Comparison of ENCODE assay signal across 1 cellular context in the genomic region with DNA sequence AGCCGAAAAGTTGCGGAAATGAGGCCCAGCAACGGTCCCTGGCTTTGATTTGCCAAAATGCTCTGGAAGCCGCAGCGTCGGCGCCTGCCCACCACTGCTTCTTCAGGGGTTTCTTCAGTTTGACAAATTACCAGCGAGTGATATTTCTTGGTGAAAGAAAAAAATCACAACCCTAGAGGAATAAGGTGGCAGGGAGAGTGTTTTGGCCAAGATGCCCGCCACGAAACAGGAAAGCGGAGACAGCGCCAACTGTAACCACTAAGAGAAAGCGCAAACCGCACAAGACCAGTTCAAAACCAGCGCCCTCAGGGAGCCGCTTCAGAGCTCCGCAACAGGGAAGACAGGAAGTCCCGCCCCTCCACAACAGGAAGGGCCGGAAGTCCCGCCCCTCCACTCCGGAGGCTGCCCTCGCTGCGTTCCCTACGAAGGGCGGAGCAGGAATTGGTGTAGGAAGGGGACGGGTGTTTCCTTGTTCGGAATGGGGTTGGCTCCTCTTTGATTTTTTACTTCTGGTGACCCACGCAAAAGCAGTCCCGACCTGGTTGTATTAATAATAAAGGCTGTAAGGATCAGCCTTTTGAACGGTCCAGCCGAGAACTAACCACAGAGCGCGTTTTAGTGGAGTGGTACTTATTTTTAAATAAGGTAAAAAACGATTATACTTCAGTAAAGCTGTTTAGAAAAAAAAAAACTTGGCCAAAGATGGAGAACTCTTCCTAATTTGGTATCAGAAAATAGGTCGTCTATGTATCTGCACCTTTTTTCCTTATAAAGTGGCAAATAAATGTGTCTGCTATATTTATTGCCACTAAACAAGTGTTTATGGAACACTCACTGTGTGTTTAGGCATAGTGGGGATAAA.
TF ChIP-seq lines count a peak whose summit lies in the region.

A gene with protein sequence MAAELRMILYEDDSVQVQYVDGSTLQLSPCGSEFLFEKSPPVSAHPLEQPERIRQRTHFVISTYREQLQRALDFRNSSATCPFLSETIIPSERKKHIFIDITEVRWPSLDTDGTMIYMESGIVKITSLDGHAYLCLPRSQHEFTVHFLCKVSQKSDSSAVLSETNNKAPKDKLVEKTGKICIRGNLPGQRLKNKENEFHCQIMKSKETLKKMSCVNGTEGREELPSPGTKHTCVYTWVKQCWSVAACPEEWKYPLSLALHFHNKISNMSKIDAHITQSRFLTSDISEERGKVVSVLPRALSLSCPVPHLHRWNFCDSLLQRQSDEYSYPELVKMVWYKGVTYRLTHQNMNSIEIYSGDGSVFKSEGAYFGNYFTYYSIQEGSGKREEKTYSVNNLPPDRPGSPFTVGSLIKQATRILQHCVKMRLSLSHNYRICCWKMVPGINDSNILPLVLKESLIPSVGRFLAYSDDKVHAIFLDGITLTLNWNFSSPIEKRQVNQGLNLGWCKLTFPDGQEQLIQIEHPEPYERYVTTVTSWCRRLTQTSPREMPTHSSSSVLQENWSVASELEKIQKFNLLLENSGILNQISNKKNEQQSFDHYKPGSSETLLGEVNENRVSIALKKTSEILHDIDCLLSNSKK (minus strand): TSS at position 333 of the 862 bp plus-strand sequence. CDS start 5,809 bp downstream, outside the sequence.

TF ChIP-seq in HepG2, 621 proteins besides CTCF, POLR2A, EP300 and RAD21 (continued from another document and continues in another):
- TF ChIP-seq, protein P1, sequence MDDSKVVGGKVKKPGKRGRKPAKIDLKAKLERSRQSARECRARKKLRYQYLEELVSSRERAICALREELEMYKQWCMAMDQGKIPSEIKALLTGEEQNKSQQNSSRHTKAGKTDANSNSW (CRISPR knock-in tag; IDR thresholded peaks at IDR 0.05; ENCODE audit: borderline replicate concordance) = no peak
- TF ChIP-seq FOXJ3 (CRISPR knock-in tag; IDR thresholded peaks at IDR 0.05; ENCODE audit: borderline replicate concordance) (no peak), HNRNPLL (IDR thresholded peaks at IDR 0.05; ENCODE audit: low read depth, low read length, poor library complexity, severe bottlenecking) (peak; percentile 94), ZNF83 (CRISPR knock-in tag; IDR thresholded peaks at IDR 0.05; ENCODE audit: borderline replicate concordance) (no peak), BRCA1 (CRISPR knock-in tag; IDR thresholded peaks at IDR 0.05) (no peak), U2AF1 (optimal IDR thresholded peaks at IDR 0.05; ENCODE audit: low read depth, low read length) (no peak), ZNF136 (CRISPR knock-in tag; IDR thresholded peaks at IDR 0.05; ENCODE audit: low read depth) (no peak), KLF9 (CRISPR knock-in tag; IDR thresholded peaks at IDR 0.05; ENCODE audit: low read depth) (no peak), IKZF1 (IDR thresholded peaks at IDR 0.05) (no peak), SYNCRIP (IDR thresholded peaks at IDR 0.05; ENCODE audit: insufficient read depth, low read depth, low read length) (no peak), PITX1 (CRISPR knock-in tag; IDR thresholded peaks at IDR 0.05) (no peak), ZNF292 (CRISPR knock-in tag; IDR thresholded peaks at IDR 0.05; ENCODE audit: borderline replicate concordance, low read depth) (0 out of 2 replicates have a peak, but pooled peaks have one; percentile 12), ZNF552 (CRISPR knock-in tag; IDR thresholded peaks at IDR 0.05; ENCODE audit: borderline replicate concordance) (no peak), LCORL (IDR thresholded peaks at IDR 0.05) (no peak), LCORL (CRISPR knock-in tag; IDR thresholded peaks at IDR 0.05) (0 out of 2 replicates have a peak, but pooled peaks have one; percentile 36), SRY (CRISPR knock-in tag; IDR thresholded peaks at IDR 0.05) (no peak), ZNF792 (CRISPR knock-in tag; IDR thresholded peaks at IDR 0.05) (no peak), KDM5B (CRISPR knock-in tag; IDR thresholded peaks at IDR 0.05; ENCODE audit: borderline replicate concordance) (peak; percentile 49; the same call in 1 of the 2 replicates), ZNF354B (CRISPR knock-in tag; IDR thresholded peaks at IDR 0.05) (no peak), ASH2L (IDR thresholded peaks at IDR 0.05; ENCODE audit: insufficient read length, low read depth, low read length) (peak; percentile 90), RXRB (CRISPR knock-in tag; IDR thresholded peaks at IDR 0.05; ENCODE audit: borderline replicate concordance) (no peak), ZSCAN9 (CRISPR knock-in tag; IDR thresholded peaks at IDR 0.05; ENCODE audit: borderline replicate concordance) (0 out of 2 replicates have a peak, but pooled peaks have one; percentile 34), POLR2AphosphoS2 (IDR thresholded peaks at IDR 0.05; ENCODE audit: low read depth, low read length) (no peak), ZZZ3 (CRISPR knock-in tag; IDR thresholded peaks at IDR 0.05; ENCODE audit: borderline replicate concordance) (no peak; the same call in 1 of the 2 replicates), MIER3 (CRISPR knock-in tag; IDR thresholded peaks at IDR 0.05; ENCODE audit: borderline replicate concordance) (peak; percentile 38; the same call in 1 of the 2 replicates), ATRX (CRISPR knock-in tag; IDR thresholded peaks at IDR 0.05; ENCODE audit: borderline replicate concordance) (no peak)
- TF ChIP-seq, protein P2, sequence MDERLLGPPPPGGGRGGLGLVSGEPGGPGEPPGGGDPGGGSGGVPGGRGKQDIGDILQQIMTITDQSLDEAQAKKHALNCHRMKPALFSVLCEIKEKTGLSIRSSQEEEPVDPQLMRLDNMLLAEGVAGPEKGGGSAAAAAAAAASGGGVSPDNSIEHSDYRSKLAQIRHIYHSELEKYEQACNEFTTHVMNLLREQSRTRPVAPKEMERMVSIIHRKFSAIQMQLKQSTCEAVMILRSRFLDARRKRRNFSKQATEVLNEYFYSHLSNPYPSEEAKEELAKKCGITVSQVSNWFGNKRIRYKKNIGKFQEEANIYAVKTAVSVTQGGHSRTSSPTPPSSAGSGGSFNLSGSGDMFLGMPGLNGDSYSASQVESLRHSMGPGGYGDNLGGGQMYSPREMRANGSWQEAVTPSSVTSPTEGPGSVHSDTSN (CRISPR knock-in tag; IDR thresholded peaks at IDR 0.05) = no peak
- TF ChIP-seq, protein P3, sequence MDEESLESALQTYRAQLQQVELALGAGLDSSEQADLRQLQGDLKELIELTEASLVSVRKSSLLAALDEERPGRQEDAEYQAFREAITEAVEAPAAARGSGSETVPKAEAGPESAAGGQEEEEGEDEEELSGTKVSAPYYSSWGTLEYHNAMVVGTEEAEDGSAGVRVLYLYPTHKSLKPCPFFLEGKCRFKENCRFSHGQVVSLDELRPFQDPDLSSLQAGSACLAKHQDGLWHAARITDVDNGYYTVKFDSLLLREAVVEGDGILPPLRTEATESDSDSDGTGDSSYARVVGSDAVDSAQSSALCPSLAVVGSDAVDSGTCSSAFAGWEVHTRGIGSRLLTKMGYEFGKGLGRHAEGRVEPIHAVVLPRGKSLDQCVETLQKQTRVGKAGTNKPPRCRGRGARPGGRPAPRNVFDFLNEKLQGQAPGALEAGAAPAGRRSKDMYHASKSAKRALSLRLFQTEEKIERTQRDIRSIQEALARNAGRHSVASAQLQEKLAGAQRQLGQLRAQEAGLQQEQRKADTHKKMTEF (CRISPR knock-in tag; IDR thresholded peaks at IDR 0.05) = peak; percentile 61
- TF ChIP-seq, protein P4, sequence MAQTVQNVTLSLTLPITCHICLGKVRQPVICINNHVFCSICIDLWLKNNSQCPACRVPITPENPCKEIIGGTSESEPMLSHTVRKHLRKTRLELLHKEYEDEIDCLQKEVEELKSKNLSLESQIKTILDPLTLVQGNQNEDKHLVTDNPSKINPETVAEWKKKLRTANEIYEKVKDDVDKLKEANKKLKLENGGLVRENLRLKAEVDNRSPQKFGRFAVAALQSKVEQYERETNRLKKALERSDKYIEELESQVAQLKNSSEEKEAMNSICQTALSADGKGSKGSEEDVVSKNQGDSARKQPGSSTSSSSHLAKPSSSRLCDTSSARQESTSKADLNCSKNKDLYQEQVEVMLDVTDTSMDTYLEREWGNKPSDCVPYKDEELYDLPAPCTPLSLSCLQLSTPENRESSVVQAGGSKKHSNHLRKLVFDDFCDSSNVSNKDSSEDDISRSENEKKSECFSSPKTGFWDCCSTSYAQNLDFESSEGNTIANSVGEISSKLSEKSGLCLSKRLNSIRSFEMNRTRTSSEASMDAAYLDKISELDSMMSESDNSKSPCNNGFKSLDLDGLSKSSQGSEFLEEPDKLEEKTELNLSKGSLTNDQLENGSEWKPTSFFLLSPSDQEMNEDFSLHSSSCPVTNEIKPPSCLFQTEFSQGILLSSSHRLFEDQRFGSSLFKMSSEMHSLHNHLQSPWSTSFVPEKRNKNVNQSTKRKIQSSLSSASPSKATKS (CRISPR knock-in tag; IDR thresholded peaks at IDR 0.05) = no peak
- TF ChIP-seq, protein P5, sequence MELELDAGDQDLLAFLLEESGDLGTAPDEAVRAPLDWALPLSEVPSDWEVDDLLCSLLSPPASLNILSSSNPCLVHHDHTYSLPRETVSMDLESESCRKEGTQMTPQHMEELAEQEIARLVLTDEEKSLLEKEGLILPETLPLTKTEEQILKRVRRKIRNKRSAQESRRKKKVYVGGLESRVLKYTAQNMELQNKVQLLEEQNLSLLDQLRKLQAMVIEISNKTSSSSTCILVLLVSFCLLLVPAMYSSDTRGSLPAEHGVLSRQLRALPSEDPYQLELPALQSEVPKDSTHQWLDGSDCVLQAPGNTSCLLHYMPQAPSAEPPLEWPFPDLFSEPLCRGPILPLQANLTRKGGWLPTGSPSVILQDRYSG (CRISPR knock-in tag; IDR thresholded peaks at IDR 0.05) = no peak
- TF ChIP-seq, protein P6, sequence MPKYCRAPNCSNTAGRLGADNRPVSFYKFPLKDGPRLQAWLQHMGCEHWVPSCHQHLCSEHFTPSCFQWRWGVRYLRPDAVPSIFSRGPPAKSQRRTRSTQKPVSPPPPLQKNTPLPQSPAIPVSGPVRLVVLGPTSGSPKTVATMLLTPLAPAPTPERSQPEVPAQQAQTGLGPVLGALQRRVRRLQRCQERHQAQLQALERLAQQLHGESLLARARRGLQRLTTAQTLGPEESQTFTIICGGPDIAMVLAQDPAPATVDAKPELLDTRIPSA (CRISPR knock-in tag; IDR thresholded peaks at IDR 0.05; ENCODE audit: borderline replicate concordance) = no peak
- TF ChIP-seq, protein P7, sequence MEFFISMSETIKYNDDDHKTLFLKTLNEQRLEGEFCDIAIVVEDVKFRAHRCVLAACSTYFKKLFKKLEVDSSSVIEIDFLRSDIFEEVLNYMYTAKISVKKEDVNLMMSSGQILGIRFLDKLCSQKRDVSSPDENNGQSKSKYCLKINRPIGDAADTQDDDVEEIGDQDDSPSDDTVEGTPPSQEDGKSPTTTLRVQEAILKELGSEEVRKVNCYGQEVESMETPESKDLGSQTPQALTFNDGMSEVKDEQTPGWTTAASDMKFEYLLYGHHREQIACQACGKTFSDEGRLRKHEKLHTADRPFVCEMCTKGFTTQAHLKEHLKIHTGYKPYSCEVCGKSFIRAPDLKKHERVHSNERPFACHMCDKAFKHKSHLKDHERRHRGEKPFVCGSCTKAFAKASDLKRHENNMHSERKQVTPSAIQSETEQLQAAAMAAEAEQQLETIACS (CRISPR knock-in tag; IDR thresholded peaks at IDR 0.05) = no peak
- TF ChIP-seq, protein P8, sequence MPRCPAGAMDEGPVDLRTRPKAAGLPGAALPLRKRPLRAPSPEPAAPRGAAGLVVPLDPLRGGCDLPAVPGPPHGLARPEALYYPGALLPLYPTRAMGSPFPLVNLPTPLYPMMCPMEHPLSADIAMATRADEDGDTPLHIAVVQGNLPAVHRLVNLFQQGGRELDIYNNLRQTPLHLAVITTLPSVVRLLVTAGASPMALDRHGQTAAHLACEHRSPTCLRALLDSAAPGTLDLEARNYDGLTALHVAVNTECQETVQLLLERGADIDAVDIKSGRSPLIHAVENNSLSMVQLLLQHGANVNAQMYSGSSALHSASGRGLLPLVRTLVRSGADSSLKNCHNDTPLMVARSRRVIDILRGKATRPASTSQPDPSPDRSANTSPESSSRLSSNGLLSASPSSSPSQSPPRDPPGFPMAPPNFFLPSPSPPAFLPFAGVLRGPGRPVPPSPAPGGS (CRISPR knock-in tag; IDR thresholded peaks at IDR 0.05) = 0 out of 2 replicates have a peak, but pooled peaks have one; percentile 13
- TF ChIP-seq, protein P9, sequence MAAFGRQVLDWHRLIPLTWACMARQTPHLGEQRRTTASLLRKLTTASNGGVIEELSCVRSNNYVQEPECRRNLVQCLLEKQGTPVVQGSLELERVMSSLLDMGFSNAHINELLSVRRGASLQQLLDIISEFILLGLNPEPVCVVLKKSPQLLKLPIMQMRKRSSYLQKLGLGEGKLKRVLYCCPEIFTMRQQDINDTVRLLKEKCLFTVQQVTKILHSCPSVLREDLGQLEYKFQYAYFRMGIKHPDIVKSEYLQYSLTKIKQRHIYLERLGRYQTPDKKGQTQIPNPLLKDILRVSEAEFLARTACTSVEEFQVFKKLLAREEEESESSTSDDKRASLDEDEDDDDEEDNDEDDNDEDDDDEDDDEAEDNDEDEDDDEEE (CRISPR knock-in tag; IDR thresholded peaks at IDR 0.05) = no peak
- TF ChIP-seq, protein P10, sequence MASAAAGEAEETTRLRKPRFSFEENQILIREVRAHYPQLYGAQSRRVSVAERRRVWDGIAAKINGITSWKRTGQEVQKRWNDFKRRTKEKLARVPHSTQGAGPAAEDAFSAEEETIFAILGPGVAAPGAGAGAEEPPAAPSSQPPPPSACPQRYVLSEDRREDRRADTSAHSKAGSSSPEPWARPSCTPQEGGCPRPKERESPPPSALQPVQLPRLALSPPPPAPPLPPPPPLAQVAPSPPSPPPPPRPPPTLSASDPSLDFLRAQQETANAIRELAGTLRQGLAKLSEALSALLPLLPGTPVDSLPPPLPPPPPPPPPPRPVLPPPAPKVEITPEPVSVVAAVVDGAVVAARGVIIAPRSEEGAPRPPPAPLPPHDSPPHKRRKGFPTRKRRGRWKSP (CRISPR knock-in tag; IDR thresholded peaks at IDR 0.05) = peak; percentile 90
